In genomic region chr16:72609933-72610332, GRCh38 we compare ENCODE assay signal across 19 cellular contexts.
"Had no signal": no experiment of that assay in that cellular context is flagged by ENCODE, and none has a peak within 500 bp of the region (broad histone marks: within the 10 kb centered on the region; RNA-seq: fewer than 3 reads in every experiment).

No MANE protein-coding gene starts in this region.

- H3K36me3 Mint-ChIP-seq: activated naive CD4-positive, alpha-beta T cell treated with anti-CD3 and anti-CD28 coated beads, Interleukin-2, amount 50 U/mL, for 72 hours had no signal

- H3K79me2 ChIP-seq: hepatocyte had no signal

- H3K36me3 ChIP-seq: colonic mucosa, neutrophil, right atrium auricular region, tibial nerve, uterus had no signal

- H3K27me3 Mint-ChIP-seq: activated CD8-positive, alpha-beta T cell treated with anti-CD3 and anti-CD28 coated beads for 36 hours; naive thymus-derived CD8-positive, alpha-beta T cell; progenitor cell of endocrine pancreas had no signal

- H3K27me3 ChIP-seq: colonic mucosa, hepatocyte, neutrophil, right atrium auricular region, tibial nerve, uterus had no signal

- ATAC-seq: activated CD8-positive, alpha-beta T cell treated with anti-CD3 and anti-CD28 coated beads for 36 hours; activated naive CD4-positive, alpha-beta T cell treated with anti-CD3 and anti-CD28 coated beads, Interleukin-2, amount 50 U/mL, for 72 hours; esophagus mucosa; left lobe of liver; naive thymus-derived CD8-positive, alpha-beta T cell had no signal

- H3K4me2 ChIP-seq: hepatocyte had no signal

- DNase-seq: activated CD4-positive, alpha-beta T cell treated with anti-CD3 and anti-CD28 coated beads for 48 hours; activated CD8-positive, alpha-beta memory T cell treated with anti-CD3 and anti-CD28 coated beads, Interleukin-2, amount 50 U/mL, for 4 hours; activated CD8-positive, alpha-beta T cell treated with anti-CD3 and anti-CD28 coated beads for 36 hours; activated effector memory CD4-positive, alpha-beta T cell treated with anti-CD3 and anti-CD28 coated beads, Interleukin-2, amount 50 U/mL, for 16 hours; activated T-cell treated with anti-CD3 and anti-CD28 coated beads, Interleukin-2, amount 50 U/mL, for 48 hours; caudate nucleus; colonic mucosa; naive thymus-derived CD8-positive, alpha-beta T cell; stimulated activated CD4-positive, alpha-beta T cell treated with anti-CD3 and anti-CD28 coated beads, Interleukin-2, amount 100 ng/mL, for 48 hours; stimulated activated naive CD4-positive, alpha-beta T cell; uterus had no signal

- H3K4me3 ChIP-seq: colonic mucosa, hepatocyte, right atrium auricular region, tibial nerve, uterus had no signal

- H3K9me3 ChIP-seq: colonic mucosa, neutrophil, right atrium auricular region, tibial nerve, uterus had no signal

- H3K27ac Mint-ChIP-seq: activated CD8-positive, alpha-beta T cell treated with anti-CD3 and anti-CD28 coated beads for 36 hours; activated naive CD4-positive, alpha-beta T cell treated with anti-CD3 and anti-CD28 coated beads, Interleukin-2, amount 50 U/mL, for 72 hours; naive thymus-derived CD8-positive, alpha-beta T cell; progenitor cell of endocrine pancreas had no signal

- H3K4me1 ChIP-seq: colonic mucosa, right atrium auricular region, uterus had no signal

- H2AFZ ChIP-seq: hepatocyte had no signal

- H3K4me3 Mint-ChIP-seq: activated CD8-positive, alpha-beta T cell treated with anti-CD3 and anti-CD28 coated beads for 36 hours; naive thymus-derived CD8-positive, alpha-beta T cell had no signal

- H3K27ac ChIP-seq: colonic mucosa, hepatocyte, neutrophil, right atrium auricular region, tibial nerve, uterus had no signal
